Comparison of ENCODE assay signal across 10 cellular contexts in genomic region chr14:52327374-52328226, GRCh38. TPM values are rescaled to one million over a fixed set of nuclear protein-coding genes. Genes with fewer than 3 reads are reported as not detected.
DNase-seq lines count a peak whose midpoint lies in the region; ATAC-seq lines count a peak whose summit lies in the region.
"Had no signal": no experiment of that assay in that cellular context is flagged by ENCODE, and none has a peak within 500 bp of the region (broad histone marks: within the 10 kb centered on the region; RNA-seq: fewer than 3 reads in every experiment).

No MANE protein-coding gene starts in this region.

- peaks cover 75% of the 10 kb centered on the region for H3K4me1 Mint-ChIP-seq in activated naive CD4-positive, alpha-beta T cell treated with anti-CD3 and anti-CD28 coated beads, Interleukin-2, amount 10 ng/mL, durations not matched to agents 7 days and 5 days
- peaks cover 63% of the 10 kb centered on the region for H3K4me1 Mint-ChIP-seq in stimulated activated naive CD8-positive, alpha-beta T cell treated with anti-CD3 and anti-CD28 coated beads, Interleukin-15, amount 100 ng/mL, for 72 hours

- H3K27ac Mint-ChIP-seq in activated naive CD4-positive, alpha-beta T cell treated with anti-CD3 and anti-CD28 coated beads, Interleukin-2, amount 10 ng/mL, durations not matched to agents 7 days and 5 days: peak overlapping the region; percentile 37
- H3K27ac Mint-ChIP-seq in stimulated activated naive CD8-positive, alpha-beta T cell treated with anti-CD3 and anti-CD28 coated beads, Interleukin-15, amount 100 ng/mL, for 72 hours: no peak overlapping the region

- no peaks in the 10 kb centered on the region for H3K9me3 ChIP-seq in endocrine pancreas (ENCODE audit: control insufficient read depth, low read length)

- no peaks in the 10 kb centered on the region for H3K27me3 Mint-ChIP-seq in activated naive CD4-positive, alpha-beta T cell treated with anti-CD3 and anti-CD28 coated beads, Interleukin-2, amount 10 ng/mL, durations not matched to agents 7 days and 5 days
- no peaks in the 10 kb centered on the region for H3K27me3 Mint-ChIP-seq in stimulated activated naive CD8-positive, alpha-beta T cell treated with anti-CD3 and anti-CD28 coated beads, Interleukin-15, amount 100 ng/mL, for 72 hours

- H3K27me3 ChIP-seq in endocrine pancreas (ENCODE audit: control insufficient read depth, insufficient read depth, low read length): no peaks in the 10 kb centered on the region
- H3K27me3 ChIP-seq in H7 (ENCODE audit: control insufficient read depth, insufficient read depth, low read length): no peaks in the 10 kb centered on the region

- H3K9me3 Mint-ChIP-seq in activated naive CD4-positive, alpha-beta T cell treated with anti-CD3 and anti-CD28 coated beads, Interleukin-2, amount 10 ng/mL, durations not matched to agents 7 days and 5 days: peaks cover 8% of the 10 kb centered on the region
- peaks cover 4 to 15% of the 10 kb centered on the region in 2 donors for H3K9me3 Mint-ChIP-seq in stimulated activated naive CD8-positive, alpha-beta T cell treated with anti-CD3 and anti-CD28 coated beads, Interleukin-15, amount 100 ng/mL, for 72 hours

- peak overlapping the region; percentile 2 for H3K4me3 Mint-ChIP-seq in activated naive CD4-positive, alpha-beta T cell treated with anti-CD3 and anti-CD28 coated beads, Interleukin-2, amount 10 ng/mL, durations not matched to agents 7 days and 5 days
- H3K4me3 Mint-ChIP-seq in stimulated activated naive CD8-positive, alpha-beta T cell treated with anti-CD3 and anti-CD28 coated beads, Interleukin-15, amount 100 ng/mL, for 72 hours: peak overlapping the region; percentile 3 to 44

- DNase-seq in activated naive CD4-positive, alpha-beta T cell treated with anti-CD3 and anti-CD28 coated beads, Interleukin-2, amount 10 ng/mL, durations not matched to agents 7 days and 5 days: no peak
- DNase-seq in activated naive CD4-positive, alpha-beta T cell (lab: John Stamatoyannopoulos, UW): no peak
- DNase-seq in NOMO-1 treated with dmso at 0.1 percent for 144 hours (lab: John Stamatoyannopoulos, UW; ENCODE audit: unreplicated experiment): peak; percentile 23
- no peak for DNase-seq in stimulated activated naive CD8-positive, alpha-beta T cell treated with anti-CD3 and anti-CD28 coated beads, Interleukin-15, amount 100 ng/mL, for 72 hours
- DNase-seq in G401 (ENCODE audit: low spot score): no peak
- DNase-seq in stimulated activated CD4-positive, alpha-beta T cell treated with anti-CD3 and anti-CD28 coated beads, Interleukin-15, amount 100 ng/mL, for 24 hours: no peak
- DNase-seq in H7: no peak
- DNase-seq: activated gamma-delta T cell treated with Interleukin-2 at 50 U/mL for 16 hours, occipital lobe had no signal

- H3K9ac ChIP-seq in endocrine pancreas (ENCODE audit: control insufficient read depth, insufficient read depth, low read length): no peak overlapping the region

- CTCF ChIA-PET in activated naive CD4-positive, alpha-beta T cell treated with anti-CD3 and anti-CD28 coated beads, Interleukin-2, amount 10 ng/mL, durations not matched to agents 7 days and 5 days (lab: Charles Lee): interaction anchor here (1.1 to 2.8 kb wide), 5 partner anchors 16 to 74 kb away, joined by 3 to 7 read pairs (median 4); no protein-coding TSS in a partner anchor

- peak overlapping the region; percentile 24 for H3K4me3 ChIP-seq in endocrine pancreas (ENCODE audit: control insufficient read depth, insufficient read depth, low read length)
- H3K4me3 ChIP-seq in H7 (ENCODE audit: insufficient read depth, low read depth, low read length): no peak overlapping the region

- H3K36me3 ChIP-seq in endocrine pancreas (ENCODE audit: control insufficient read depth, insufficient read depth, low read length): no peaks in the 10 kb centered on the region
- no peaks in the 10 kb centered on the region for H3K36me3 ChIP-seq in H7 (replicated peaks; ENCODE audit: control insufficient read depth, insufficient read depth, low read length)

- H3K4me1 ChIP-seq in endocrine pancreas (ENCODE audit: control insufficient read depth, insufficient read depth, low read length): peaks cover 6% of the 10 kb centered on the region

- H3K36me3 Mint-ChIP-seq in activated naive CD4-positive, alpha-beta T cell treated with anti-CD3 and anti-CD28 coated beads, Interleukin-2, amount 10 ng/mL, durations not matched to agents 7 days and 5 days: peaks cover 92% of the 10 kb centered on the region

- peak; percentile 71 for ATAC-seq in stimulated activated naive CD8-positive, alpha-beta T cell treated with anti-CD3 and anti-CD28 coated beads, Interleukin-15, amount 100 ng/mL, for 72 hours

- in situ Hi-C loops in G401 (cut with HindIII; ENCODE audit: low sequenced_read_pairs): no loop called here

RNA-seq across cellular contexts. Expression of gene PTGER2, which starts 13.5 kb away (rescaled TPM):
- 0.10 and 0.43 TPM in 2 replicates for total RNA-seq in G401 (2014; rRNA removed; shearing (Covaris generic))
- 0.24 and 1.9 TPM in 2 replicates for total RNA-seq in H7 (2014; rRNA removed; shearing (Covaris generic))
- total RNA-seq: occipital lobe had no signal
